In the genomic region with DNA sequence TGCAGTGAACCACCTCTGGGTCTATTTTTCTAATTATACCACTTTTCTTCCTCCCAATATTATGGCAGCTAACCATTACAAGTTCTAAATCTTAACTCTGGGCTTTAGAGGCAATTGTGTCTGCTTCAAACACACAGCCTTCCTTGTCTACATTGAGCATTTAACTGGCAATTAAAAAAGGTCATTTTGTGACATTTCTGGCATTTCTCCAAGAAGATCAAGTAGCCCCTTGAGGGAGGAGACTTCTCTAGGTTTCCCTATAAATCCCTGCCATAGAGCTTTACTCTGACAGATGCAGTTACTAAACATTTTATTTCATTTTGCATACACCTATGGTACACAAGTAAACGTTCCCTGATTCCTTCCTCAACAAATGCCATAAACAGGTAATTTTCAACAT, we compare ENCODE assay signal across 16 cellular contexts. TPM values are rescaled to one million over a fixed set of nuclear protein-coding genes. Genes with fewer than 3 reads are reported as not detected.
DNase-seq lines count a peak whose midpoint lies in the region; ATAC-seq and TF ChIP-seq lines count a peak whose summit lies in the region.
"Had no signal": no experiment of that assay in that cellular context is flagged by ENCODE, and none has a peak within 500 bp of the region (broad histone marks: within the 10 kb centered on the region; RNA-seq: fewer than 3 reads in every experiment).

No MANE protein-coding gene starts in this region.

- H3K4me3 ChIP-seq in Karpas-422 (ENCODE audit: low read length) (no peak overlapping the region), mucosa of descending colon (no peak overlapping the region), vagina (no peak overlapping the region)
- H3K4me3 ChIP-seq: right atrium auricular region, SJSA1 had no signal

- no peaks in the 10 kb centered on the region for H3K9me3 ChIP-seq in Karpas-422 (ENCODE audit: low read length)
- H3K9me3 ChIP-seq in mucosa of descending colon, result no peaks in the 10 kb centered on the region
- H3K9me3 ChIP-seq in vagina, result no peaks in the 10 kb centered on the region
- H3K9me3 ChIP-seq: right atrium auricular region, SJSA1 had no signal

- H3K27ac ChIP-seq in Karpas-422 (ENCODE audit: low read length) (peak overlapping the region; percentile 78), vagina (no peak overlapping the region)
- H3K27ac ChIP-seq: right atrium auricular region, SJSA1 had no signal

- no peaks in the 10 kb centered on the region for H3K27me3 Mint-ChIP-seq in activated naive CD4-positive, alpha-beta T cell treated with anti-CD3 and anti-CD28 coated beads for 36 hours (ENCODE audit: low read depth)
- H3K27me3 Mint-ChIP-seq in activated CD4-positive, alpha-beta memory T cell treated with anti-CD3 and anti-CD28 coated beads, Interleukin-2, amount 10 ng/mL, durations not matched to agents 7 days and 5 days, result no peaks in the 10 kb centered on the region
- H3K27me3 Mint-ChIP-seq: activated B cell treated with CpG ODN at 0.5 μM for 24 hours had no signal

- POLR2A ChIA-PET in activated CD4-positive, alpha-beta memory T cell treated with anti-CD3 and anti-CD28 coated beads, Interleukin-2, amount 10 ng/mL, durations not matched to agents 7 days and 5 days (lab: Charles Lee), result interaction anchor here (1.1 to 7.1 kb wide), 4 partner anchors 9 to 494 kb away, joined by 3 to 78 read pairs (median 4); a partner anchor contains a TSS

- no peak for DNase-seq in activated naive CD4-positive, alpha-beta T cell treated with anti-CD3 and anti-CD28 coated beads for 36 hours
- DNase-seq in activated naive CD4-positive, alpha-beta T cell (lab: John Stamatoyannopoulos, UW), result no peak
- DNase-seq in Karpas-422 (no peak), mucosa of descending colon (no peak), vagina (ENCODE audit: extremely low spot score in 2 of 2) (no peak)
- no peak for DNase-seq in activated CD4-positive, alpha-beta memory T cell treated with anti-CD3 and anti-CD28 coated beads, Interleukin-2, amount 10 ng/mL, durations not matched to agents 7 days and 5 days
- DNase-seq: activated B cell treated with CpG ODN at 0.5 μM for 24 hours, activated gamma-delta T cell, left ventricle myocardium superior, NCI-H2081 treated with DMSO at 0.1 percent for 48 hours, occipital lobe, PC-3, T-helper 9 cell had no signal

- H3K36me3 ChIP-seq in Karpas-422 (ENCODE audit: insufficient read depth, low read length) (0 out of 2 replicates have a peak, but pooled peaks cover 3% of the 10 kb centered on the region), mucosa of descending colon (ENCODE audit: low read depth) (no peaks in the 10 kb centered on the region), vagina (no peaks in the 10 kb centered on the region)
- H3K36me3 ChIP-seq: right atrium auricular region had no signal

- peaks cover 29% of the 10 kb centered on the region for H3K79me2 ChIP-seq in Karpas-422 (ENCODE audit: low read length)

- TF ChIP-seq POLR2A in vagina (IDR thresholded peaks at IDR 0.05), result no peak

- TF ChIP-seq CTCF in mucosa of descending colon (IDR thresholded peaks at IDR 0.05), result no peak
- no peak for TF ChIP-seq CTCF in vagina (IDR thresholded peaks at IDR 0.05)

- H3K27ac Mint-ChIP-seq in activated naive CD4-positive, alpha-beta T cell treated with anti-CD3 and anti-CD28 coated beads for 36 hours, result peak overlapping the region; percentile 63
- H3K27ac Mint-ChIP-seq in activated CD4-positive, alpha-beta memory T cell treated with anti-CD3 and anti-CD28 coated beads, Interleukin-2, amount 10 ng/mL, durations not matched to agents 7 days and 5 days, result peak overlapping the region; percentile 2
- H3K27ac Mint-ChIP-seq: activated B cell treated with CpG ODN at 0.5 μM for 24 hours had no signal

- no peak overlapping the region for H3K9ac ChIP-seq in Karpas-422 (ENCODE audit: low read length)

- peaks cover 67% of the 10 kb centered on the region for H3K4me1 Mint-ChIP-seq in activated naive CD4-positive, alpha-beta T cell treated with anti-CD3 and anti-CD28 coated beads for 36 hours (ENCODE audit: low read depth)
- H3K4me1 Mint-ChIP-seq in activated CD4-positive, alpha-beta memory T cell treated with anti-CD3 and anti-CD28 coated beads, Interleukin-2, amount 10 ng/mL, durations not matched to agents 7 days and 5 days, result peaks cover 74% of the 10 kb centered on the region

- peak overlapping the region; percentile 52 for H3K4me2 ChIP-seq in Karpas-422 (ENCODE audit: low read depth, low read length, poor library complexity, severe bottlenecking)

- H3K9me3 Mint-ChIP-seq in activated naive CD4-positive, alpha-beta T cell treated with anti-CD3 and anti-CD28 coated beads for 36 hours, result peaks cover 4% of the 10 kb centered on the region
- peaks cover 16% of the 10 kb centered on the region for H3K9me3 Mint-ChIP-seq in activated CD4-positive, alpha-beta memory T cell treated with anti-CD3 and anti-CD28 coated beads, Interleukin-2, amount 10 ng/mL, durations not matched to agents 7 days and 5 days
- H3K9me3 Mint-ChIP-seq: activated B cell treated with CpG ODN at 0.5 μM for 24 hours had no signal

- H3K36me3 Mint-ChIP-seq in activated naive CD4-positive, alpha-beta T cell treated with anti-CD3 and anti-CD28 coated beads for 36 hours (ENCODE audit: low read depth), result peaks cover 48% of the 10 kb centered on the region
- peaks cover 69% of the 10 kb centered on the region for H3K36me3 Mint-ChIP-seq in activated CD4-positive, alpha-beta memory T cell treated with anti-CD3 and anti-CD28 coated beads, Interleukin-2, amount 10 ng/mL, durations not matched to agents 7 days and 5 days (ENCODE audit: low read depth)

- intact Hi-C loops in activated naive CD4-positive, alpha-beta T cell treated with anti-CD3 and anti-CD28 coated beads for 36 hours (cut with micrococcal nuclease), result no loop called here
- intact Hi-C loops in mucosa of descending colon (cut with DNase I, micrococcal nuclease) (loop anchor here (5.0 to 10.0 kb wide), 5 partner anchors 61 to 434 kb away; no protein-coding TSS in a partner anchor), vagina (cut with DNase I) (loop anchor here (5.0 kb wide), 1 partner anchor 434 kb away; no protein-coding TSS in a partner anchor)

- ATAC-seq in mucosa of descending colon (peak; percentile 33), GM19035 (IDR thresholded peaks at IDR 0.05; ENCODE audit: unreplicated experiment) (no peak)
- ATAC-seq: left ventricle myocardium superior, PC-3 had no signal

- CTCF ChIA-PET in activated naive CD4-positive, alpha-beta T cell treated with anti-CD3 and anti-CD28 coated beads for 36 hours (lab: Charles Lee), result interaction anchor here (3.5 to 4.9 kb wide), 2 partner anchors 11 to 208 kb away, joined by 13 to 38 read pairs; no protein-coding TSS in a partner anchor
- CTCF ChIA-PET in activated CD4-positive, alpha-beta memory T cell treated with anti-CD3 and anti-CD28 coated beads, Interleukin-2, amount 10 ng/mL, durations not matched to agents 7 days and 5 days (lab: Charles Lee), result interaction anchor here (0.8 kb wide), 1 partner anchor 15 kb away, joined by 3 read pairs; no protein-coding TSS in a partner anchor

- peaks cover 37% of the 10 kb centered on the region for H3K4me1 ChIP-seq in Karpas-422 (ENCODE audit: low read length)
- H3K4me1 ChIP-seq in mucosa of descending colon (ENCODE audit: low read depth), result no peaks in the 10 kb centered on the region
- H3K4me1 ChIP-seq in vagina, result peaks cover 11% of the 10 kb centered on the region

- H2AFZ ChIP-seq in Karpas-422 (ENCODE audit: low read length), result no peak overlapping the region

- H4K20me1 ChIP-seq in Karpas-422 (ENCODE audit: insufficient read depth, low read depth, low read length), result no peaks in the 10 kb centered on the region

- H3K9me2 ChIP-seq in Karpas-422 (replicated peaks; ENCODE audit: insufficient read depth, low read length), result no peaks in the 10 kb centered on the region

- no peaks in the 10 kb centered on the region for H3K27me3 ChIP-seq in Karpas-422 (ENCODE audit: low read length)
- no peaks in the 10 kb centered on the region for H3K27me3 ChIP-seq in vagina
- H3K27me3 ChIP-seq: right atrium auricular region, SJSA1 had no signal

- H3K4me3 Mint-ChIP-seq in activated naive CD4-positive, alpha-beta T cell treated with anti-CD3 and anti-CD28 coated beads for 36 hours, result no peak overlapping the region
- H3K4me3 Mint-ChIP-seq in activated CD4-positive, alpha-beta memory T cell treated with anti-CD3 and anti-CD28 coated beads, Interleukin-2, amount 10 ng/mL, durations not matched to agents 7 days and 5 days, result no peak overlapping the region
- H3K4me3 Mint-ChIP-seq: activated B cell treated with CpG ODN at 0.5 μM for 24 hours had no signal

RNA-seq across cellular contexts. Expression of a gene that starts 33.4 kb away (rescaled TPM):
- total RNA-seq in activated naive CD4-positive, alpha-beta T cell treated with anti-CD3 and anti-CD28 coated beads for 36 hours, result 10 to 100 TPM; 21.6 to 25.3 TPM
- total RNA-seq in Karpas-422 (2014; rRNA removed; shearing (Covaris generic); ENCODE audit: low replicate concordance), result 18.8 and 41.2 TPM in 2 replicates
- total RNA-seq in activated CD4-positive, alpha-beta memory T cell treated with anti-CD3 and anti-CD28 coated beads, Interleukin-2, amount 10 ng/mL, durations not matched to agents 7 days and 5 days, result 10 to 100 TPM; 23.4 to 25.5 TPM
- total RNA-seq in mucosa of descending colon, result 10 to 100 TPM; 17.3 to 25.7 (median 21.9) TPM
- total RNA-seq in vagina, result 22.3 TPM
